In genomic region chr15:33866101-33866737, GRCh38 we compare ENCODE assay signal across 25 cellular contexts.
"Had no signal": no experiment of that assay in that cellular context is flagged by ENCODE, and none has a peak within 500 bp of the region (broad histone marks: within the 10 kb centered on the region; RNA-seq: fewer than 3 reads in every experiment).

No MANE protein-coding gene starts in this region.

- H3K4me1 ChIP-seq: body of pancreas, gastrocnemius medialis, lower lobe of right lung, parathyroid adenoma, vagina had no signal

- H3K79me2 ChIP-seq: parathyroid adenoma had no signal

- H3K27me3 ChIP-seq: body of pancreas, gastrocnemius medialis, heart left ventricle, neutrophil, tibial artery, vagina had no signal

- H2AFZ ChIP-seq: parathyroid adenoma had no signal

- H3K4me3 Mint-ChIP-seq: activated CD4-positive, alpha-beta memory T cell treated with anti-CD3 and anti-CD28 coated beads, Interleukin-2, amount 10 ng/mL, durations not matched to agents 7 days and 5 days; activated naive CD8-positive, alpha-beta T cell; activated T-cell treated with anti-CD3 and anti-CD28 coated beads, Interleukin-2, amount 50 U/mL, for 72 hours; central memory CD8-positive, alpha-beta T cell; naive thymus-derived CD4-positive, alpha-beta T cell; T-helper 1 cell treated with Interleukin-12 subunit alpha and Interleukin-12 subunit beta and Interleukin-4 antibody, amounts not matched to agents 30 μg/mL and 1 μg/mL, for 36 hours; WTC11 had no signal

- DNase-seq: activated CD4-positive, alpha-beta memory T cell treated with anti-CD3 and anti-CD28 coated beads, Interleukin-2, amount 10 ng/mL, durations not matched to agents 7 days and 5 days; activated CD4-positive, alpha-beta T cell treated with anti-CD3 and anti-CD28 coated beads for 4 hours; activated gamma-delta T cell treated with Interleukin-2 at 50 U/mL for 16 hours; activated T-cell treated with anti-CD3 and anti-CD28 coated beads, Interleukin-2, amount 50 U/mL, for 72 hours; amniotic stem cell; body of pancreas; cortex of kidney; effector CD4-positive, alpha-beta T cell; gastrocnemius medialis; heart left ventricle; left colon; lower lobe of right lung; mucosa of descending colon; naive thymus-derived CD4-positive, alpha-beta T cell; stimulated activated CD4-positive, alpha-beta T cell treated with anti-CD3 and anti-CD28 coated beads, Interleukin-15, amount 100 ng/mL, for 24 hours; stimulated activated CD4-positive, alpha-beta T cell treated with anti-CD3 and anti-CD28 coated beads, Interleukin-4, amount 100 ng/mL, for 1 hour; stimulated activated naive CD4-positive, alpha-beta T cell; tibial artery had no signal

- H3K27ac Mint-ChIP-seq: activated CD4-positive, alpha-beta memory T cell treated with anti-CD3 and anti-CD28 coated beads, Interleukin-2, amount 10 ng/mL, durations not matched to agents 7 days and 5 days; activated naive CD8-positive, alpha-beta T cell; activated T-cell treated with anti-CD3 and anti-CD28 coated beads, Interleukin-2, amount 50 U/mL, for 72 hours; naive thymus-derived CD4-positive, alpha-beta T cell; T-helper 1 cell treated with Interleukin-12 subunit alpha and Interleukin-12 subunit beta and Interleukin-4 antibody, amounts not matched to agents 30 μg/mL and 1 μg/mL, for 36 hours; WTC11 had no signal

- ATAC-seq: activated T-cell treated with anti-CD3 and anti-CD28 coated beads, Interleukin-2, amount 50 U/mL, for 72 hours; body of pancreas; gastrocnemius medialis; heart left ventricle; left colon; lower lobe of right lung; mucosa of descending colon; naive thymus-derived CD4-positive, alpha-beta T cell; WTC11 had no signal

- H3K27ac ChIP-seq: body of pancreas, gastrocnemius medialis, heart left ventricle, lower lobe of right lung, neutrophil, parathyroid adenoma, tibial artery, vagina had no signal

- H3K36me3 Mint-ChIP-seq: WTC11 had no signal

- H3K9me3 ChIP-seq: body of pancreas, gastrocnemius medialis, heart left ventricle, lower lobe of right lung, mucosa of descending colon, neutrophil, tibial artery, vagina had no signal

- H3K36me3 ChIP-seq: neutrophil had no signal

- H3K9ac ChIP-seq: parathyroid adenoma had no signal

- H3K27me3 Mint-ChIP-seq: activated CD4-positive, alpha-beta memory T cell treated with anti-CD3 and anti-CD28 coated beads, Interleukin-2, amount 10 ng/mL, durations not matched to agents 7 days and 5 days; activated naive CD8-positive, alpha-beta T cell; central memory CD8-positive, alpha-beta T cell; naive thymus-derived CD4-positive, alpha-beta T cell had no signal

- H3K4me1 Mint-ChIP-seq: activated CD4-positive, alpha-beta memory T cell treated with anti-CD3 and anti-CD28 coated beads, Interleukin-2, amount 10 ng/mL, durations not matched to agents 7 days and 5 days; central memory CD8-positive, alpha-beta T cell had no signal

- H3K4me3 ChIP-seq: body of pancreas, gastrocnemius medialis, heart left ventricle, lower lobe of right lung, mucosa of descending colon, tibial artery, vagina had no signal
